In the genomic region with DNA sequence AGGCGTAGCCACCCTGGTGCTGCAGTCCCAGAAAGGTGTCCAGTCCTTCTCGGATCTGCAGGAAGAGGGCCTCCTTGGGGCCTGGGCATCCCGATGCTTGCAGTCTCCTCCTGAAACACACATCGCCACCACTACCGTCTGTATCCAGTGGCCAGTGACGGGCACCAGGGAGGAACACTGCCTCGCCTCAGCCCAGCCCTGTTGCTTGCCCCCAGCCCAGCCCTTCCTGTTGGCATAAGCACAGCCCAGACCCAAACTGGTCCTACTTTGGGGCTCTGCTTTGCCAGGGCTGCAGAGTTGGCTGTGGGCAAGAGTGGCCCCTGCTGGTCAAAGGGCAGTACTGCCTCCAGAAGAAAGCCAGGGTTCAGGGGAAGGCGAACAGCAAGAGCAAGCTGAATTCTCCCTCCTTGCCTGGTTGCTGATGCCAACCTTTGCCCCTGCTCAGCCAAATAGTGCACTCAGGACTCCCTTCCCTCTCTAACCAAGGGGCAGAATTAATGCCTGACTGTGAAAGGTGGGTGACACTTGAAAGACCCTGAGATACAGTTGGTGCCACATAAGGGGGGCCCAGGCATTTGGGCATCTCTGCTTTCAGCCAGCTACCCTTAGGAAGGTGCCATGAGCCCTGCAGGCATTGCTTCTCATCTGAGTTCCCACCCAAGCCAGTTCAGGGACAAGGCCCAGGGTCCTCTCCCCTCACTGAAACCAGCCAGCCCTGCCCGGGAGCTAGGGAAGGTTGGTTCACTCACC, we compare ENCODE assay signal across 8 cellular contexts. TPM values are rescaled to one million over a fixed set of nuclear protein-coding genes. Genes with fewer than 3 reads are reported as not detected.
DNase-seq lines count a peak whose midpoint lies in the region; ATAC-seq and TF ChIP-seq lines count a peak whose summit lies in the region.

No MANE protein-coding gene starts in this region.

- H3K9me3 ChIP-seq in heart right ventricle (no peaks in the 10 kb centered on the region), upper lobe of right lung (no peaks in the 10 kb centered on the region)

- H3K27ac Mint-ChIP-seq in activated naive CD8-positive, alpha-beta T cell treated with anti-CD3 and anti-CD28 coated beads, Interleukin-2, amount 50 U/mL, for 24 hours: no peak overlapping the region
- H3K27ac Mint-ChIP-seq in progenitor cell of endocrine pancreas: no peak overlapping the region

- H3K27ac ChIP-seq in heart right ventricle: peak overlapping the region in 9 of 10 donors; percentile 3 to 90 (median 50)
- H3K27ac ChIP-seq in upper lobe of right lung: peak overlapping the region; percentile 47

- H3K4me3 ChIP-seq in heart right ventricle (peak overlapping the region in 9 of 10 donors; percentile 20 to 56 (median 47)), upper lobe of right lung (peak overlapping the region; percentile 41)

- no peaks in the 10 kb centered on the region for H3K36me3 Mint-ChIP-seq in activated naive CD8-positive, alpha-beta T cell treated with anti-CD3 and anti-CD28 coated beads, Interleukin-2, amount 50 U/mL, for 24 hours (ENCODE audit: low read depth)
- no peaks in the 10 kb centered on the region for H3K36me3 Mint-ChIP-seq in progenitor cell of endocrine pancreas (ENCODE audit: insufficient read depth)

- ATAC-seq in GM18907 (IDR thresholded peaks at IDR 0.05; ENCODE audit: unreplicated experiment): peak; percentile 75
- ATAC-seq in activated naive CD8-positive, alpha-beta T cell treated with anti-CD3 and anti-CD28 coated beads, Interleukin-2, amount 50 U/mL, for 24 hours: peak; percentile 89
- peak; percentile 86 to 94 (median 92) for ATAC-seq in heart right ventricle
- ATAC-seq in upper lobe of right lung: peak; percentile 94

- H3K4me1 Mint-ChIP-seq in activated naive CD8-positive, alpha-beta T cell treated with anti-CD3 and anti-CD28 coated beads, Interleukin-2, amount 50 U/mL, for 24 hours: peaks cover 22% of the 10 kb centered on the region
- H3K4me1 Mint-ChIP-seq in progenitor cell of endocrine pancreas (ENCODE audit: low read depth): peaks cover 2% of the 10 kb centered on the region

- no peaks in the 10 kb centered on the region for H3K27me3 Mint-ChIP-seq in activated naive CD8-positive, alpha-beta T cell treated with anti-CD3 and anti-CD28 coated beads, Interleukin-2, amount 50 U/mL, for 24 hours
- no peaks in the 10 kb centered on the region for H3K27me3 Mint-ChIP-seq in progenitor cell of endocrine pancreas

- H3K27me3 ChIP-seq in heart right ventricle (no peaks in the 10 kb centered on the region), upper lobe of right lung (no peaks in the 10 kb centered on the region)

- intact Hi-C loops in heart right ventricle (cut with DNase I) (loop anchor here in 9 of 10 donors (1.0 to 5.0 kb wide), 4 partner anchors 47 to 55 kb away; partner anchors contain the start of genes KHDC4 (in 1 of the 9) and RXFP4 (in 1 of the 9)), upper lobe of right lung (cut with DNase I) (loop anchor here (5.0 kb wide), 1 partner anchor 47 kb away; the partner anchor contains the start of gene RXFP4)

- 21 to 24% methylated on average over 9 of the region's 9 CpGs for WGBS in heart right ventricle, 2 donors

- no peak overlapping the region for H3K4me3 Mint-ChIP-seq in activated naive CD8-positive, alpha-beta T cell treated with anti-CD3 and anti-CD28 coated beads, Interleukin-2, amount 50 U/mL, for 24 hours
- H3K4me3 Mint-ChIP-seq in progenitor cell of endocrine pancreas (ENCODE audit: low read depth): no peak overlapping the region

- no peaks in the 10 kb centered on the region for H3K36me3 ChIP-seq in heart right ventricle
- no peaks in the 10 kb centered on the region for H3K36me3 ChIP-seq in upper lobe of right lung

- TF ChIP-seq CTCF in heart right ventricle (IDR thresholded peaks at IDR 0.05) (peak; percentile 93 to 100 (median 98)), progenitor cell of endocrine pancreas (IDR thresholded peaks at IDR 0.05; ENCODE audit: unreplicated experiment) (peak; percentile 92), upper lobe of right lung (IDR thresholded peaks at IDR 0.05) (peak; percentile 99)

- H3K9me3 Mint-ChIP-seq in activated naive CD8-positive, alpha-beta T cell treated with anti-CD3 and anti-CD28 coated beads, Interleukin-2, amount 50 U/mL, for 24 hours: no peaks in the 10 kb centered on the region
- H3K9me3 Mint-ChIP-seq in progenitor cell of endocrine pancreas (ENCODE audit: low read depth): no peaks in the 10 kb centered on the region

- H3K4me1 ChIP-seq in heart right ventricle (peaks cover 6 to 37% (median 14%) of the 10 kb centered on the region in 9 donors), upper lobe of right lung (peaks cover 24% of the 10 kb centered on the region)

- DNase-seq in AG08395 (ENCODE audit: low spot score) (peak; percentile 78), M059J (ENCODE audit: low read depth) (peak; percentile 67), SKM-1 treated with dmso at 0.1 percent for 144 hours (lab: John Stamatoyannopoulos, UW; ENCODE audit: unreplicated experiment) (peak; percentile 92), heart right ventricle (peak; percentile 66 to 73), progenitor cell of endocrine pancreas (ENCODE audit: low spot score, unreplicated experiment) (peak; percentile 62), upper lobe of right lung (peak; percentile 85)
- peak; percentile 77 for DNase-seq in activated naive CD8-positive, alpha-beta T cell treated with anti-CD3 and anti-CD28 coated beads, Interleukin-2, amount 50 U/mL, for 24 hours

RNA-seq across cellular contexts. Expression of gene ARHGEF2, which starts 11.1 kb away (rescaled TPM):
- total RNA-seq in M059J (2014; rRNA removed; shearing (Covaris generic)): 47.3 and 51.6 TPM in 2 replicates
- total RNA-seq in heart right ventricle: 10 to 100 TPM; 48.6 to 79.8 (median 58.2) TPM
- polyA plus RNA-seq in heart right ventricle: 10 to 100 TPM; 22.7 to 38.0 TPM
- total RNA-seq in progenitor cell of endocrine pancreas: 103 and 111 TPM in 2 replicates
- total RNA-seq in upper lobe of right lung: 220 TPM

RNA-seq across cellular contexts. Expression of gene SSR2, which starts 31.3 kb away (rescaled TPM):
- total RNA-seq in M059J (2014; rRNA removed; shearing (Covaris generic)): 1,065 and 1,666 TPM in 2 replicates
- total RNA-seq in heart right ventricle (100 to 1,000 TPM in 2 of 10 donors, 10 to 100 TPM in 8; 70.3 to 124 (median 73.7) TPM), progenitor cell of endocrine pancreas (299 and 301 TPM in 2 replicates), upper lobe of right lung (231 TPM)
- polyA plus RNA-seq in heart right ventricle: 100 to 1,000 TPM in 1 of 2 donors, 10 to 100 TPM in 1; 66.1 to 322 TPM

RNA-seq across cellular contexts. Expression of gene RXFP4, which starts 48.0 kb away (rescaled TPM):
- not detected in 2 replicates for total RNA-seq in M059J (2014; rRNA removed; shearing (Covaris generic))
- total RNA-seq in heart right ventricle (not detected), progenitor cell of endocrine pancreas (not detected in 2 replicates), upper lobe of right lung (not detected)
- polyA plus RNA-seq in heart right ventricle: under 1 TPM in 1 of 2 donors, not detected in 1; 0.04 TPM

RNA-seq across cellular contexts. Expression of gene KHDC4, which starts 55.2 kb away (rescaled TPM):
- total RNA-seq in M059J (2014; rRNA removed; shearing (Covaris generic)): 24.1 and 30.7 TPM in 2 replicates
- total RNA-seq in heart right ventricle: 10 to 100 TPM; 17.6 to 30.3 (median 22.0) TPM
- polyA plus RNA-seq in heart right ventricle: 10 to 100 TPM; 14.3 to 33.8 TPM
- total RNA-seq in progenitor cell of endocrine pancreas: 67.6 and 71.2 TPM in 2 replicates
- total RNA-seq in upper lobe of right lung: 40.1 TPM

Comparison
In these comparisons a context has a peak if more than half of its experiments do, and no peak if none do; other contexts are left out.
1. Peak in every context shown above with its lines: DNase-seq, ATAC-seq, H3K4me3 ChIP-seq and H3K27ac ChIP-seq.